21 cellular contexts compared by ENCODE assay signal in the genomic region with DNA sequence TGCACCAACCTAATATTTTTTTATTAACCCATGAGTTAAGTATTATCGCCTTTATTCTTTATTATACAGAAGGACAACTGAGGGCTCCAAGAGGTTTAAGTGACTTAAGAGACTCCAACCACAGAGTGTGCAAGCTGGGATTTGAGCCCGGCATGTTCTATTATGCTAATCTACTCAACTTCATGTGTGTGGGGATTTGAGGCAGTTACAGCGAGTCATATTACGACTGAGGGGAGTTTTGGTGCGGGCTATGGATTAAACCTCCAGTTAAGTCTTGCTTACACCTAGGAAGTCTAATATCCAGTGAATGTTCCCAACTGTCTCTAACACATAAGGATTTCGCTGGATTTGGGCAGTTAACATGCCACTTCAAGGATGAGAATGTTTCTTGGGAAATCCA.
"Had no signal": no experiment of that assay in that cellular context is flagged by ENCODE, and none has a peak within 500 bp of the region (broad histone marks: within the 10 kb centered on the region; RNA-seq: fewer than 3 reads in every experiment).

No MANE protein-coding gene starts in this region.

- H3K36me3 ChIP-seq: sigmoid colon, thyroid gland had no signal

- DNase-seq: activated CD4-positive, alpha-beta T cell treated with anti-CD3 and anti-CD28 coated beads for 36 hours; activated CD4-positive, alpha-beta T cell treated with anti-CD3 and anti-CD28 coated beads, Interleukin-2, amount 50 U/mL, for 48 hours; activated naive CD4-positive, alpha-beta T cell treated with Interleukin-2 at 50 U/mL for 16 hours; activated naive CD8-positive, alpha-beta T cell treated with anti-CD3 and anti-CD28 coated beads, Interleukin-2, amount 10 ng/mL, durations not matched to agents 7 days and 5 days; activated T-cell treated with anti-CD3 and anti-CD28 coated beads for 4 hours; amygdala; caudate nucleus; dorsolateral prefrontal cortex; foreskin keratinocyte; posterior cingulate gyrus; sigmoid colon; stimulated activated CD4-positive, alpha-beta T cell treated with anti-CD3 and anti-CD28 coated beads, Interleukin-12 subunit alpha, Interleukin-12 subunit beta, amount 100 ng/mL, for 4 hours; stimulated activated CD4-positive, alpha-beta T cell treated with anti-CD3 and anti-CD28 coated beads, Interleukin-1b, Interleukin-23, amount 100 ng/mL, for 48 hours; stimulated activated naive CD4-positive, alpha-beta T cell treated with Interleukin-2 at 50 U/mL for 16 hours; thyroid gland had no signal

- FAIRE-seq: keratinocyte had no signal

- H3K4me3 ChIP-seq: dorsolateral prefrontal cortex, lung, sigmoid colon, thyroid gland had no signal

- H3K4me1 ChIP-seq: foreskin keratinocyte, sigmoid colon had no signal

- H3K9me3 ChIP-seq: thyroid gland had no signal

- H3K27ac ChIP-seq: dorsolateral prefrontal cortex, epithelial cell of prostate, foreskin keratinocyte, sigmoid colon, thyroid gland had no signal

- ATAC-seq: activated CD4-positive, alpha-beta T cell treated with anti-CD3 and anti-CD28 coated beads for 36 hours; foreskin keratinocyte; left lobe of liver; natural killer cell treated with Interleukin-12 subunit alpha and Interleukin-12 subunit beta and Interleukin-15 and Interleukin-18, amount 100 ng/mL, for 72 hours; WTC11 had no signal

- H3K27me3 ChIP-seq: dorsolateral prefrontal cortex, sigmoid colon, thyroid gland had no signal
